14 cellular contexts compared by ENCODE assay signal in the genomic region with DNA sequence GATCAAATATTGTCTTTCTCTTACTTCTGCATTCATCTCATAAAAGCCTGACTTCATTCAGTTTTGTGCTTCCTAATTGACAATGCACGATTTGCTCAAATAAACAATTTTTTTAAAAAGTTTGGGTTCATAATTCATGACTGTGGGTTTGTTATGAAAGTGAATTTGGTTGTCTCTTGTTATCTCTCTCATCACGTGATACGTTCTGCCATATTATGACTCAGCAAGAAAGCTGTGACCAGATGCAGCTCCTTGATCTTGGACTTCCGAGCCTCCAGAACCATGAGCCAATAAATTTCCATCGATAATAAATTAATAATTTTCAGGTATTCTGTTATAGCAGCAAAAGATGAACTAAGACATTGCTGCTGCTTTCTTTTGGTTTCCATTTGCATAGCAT.
DNase-seq lines count a peak whose midpoint lies in the region; ATAC-seq and TF ChIP-seq lines count a peak whose summit lies in the region.
"Had no signal": no experiment of that assay in that cellular context is flagged by ENCODE, and none has a peak within 500 bp of the region (broad histone marks: within the 10 kb centered on the region; RNA-seq: fewer than 3 reads in every experiment).

No MANE protein-coding gene starts in this region.

- no peaks in the 10 kb centered on the region for H3K79me2 ChIP-seq in PC-9 (ENCODE audit: low read depth)

- DNase-seq in NCI-H2171 treated with DMSO at 0.1 percent for 48 hours (lab: John Stamatoyannopoulos, UW) (peak; percentile 2), NCI-H2171 (lab: John Stamatoyannopoulos, UW) (no peak), PC-9 (no peak), SJCRH30 (no peak), NCI-H187 treated with DMSO at 0.1 percent for 48 hours (lab: John Stamatoyannopoulos, UW) (no peak), NCI-H446 (lab: John Stamatoyannopoulos, UW) (no peak), SHP77 (lab: John Stamatoyannopoulos, UW) (no peak)
- DNase-seq: ACHN; C1 segment of cervical spinal cord; CD4-positive, alpha-beta T cell; DMS79; HCEC 1CT had no signal

- BruUV-seq in PC-9 (replicated peaks; lab: Mats Ljungman, UMichigan), result no TSS peak

- intact Hi-C loops in PC-9 (cut with micrococcal nuclease; ENCODE audit: unreplicated experiment), result no loop called here

- POLR2A ChIA-PET in PC-9 (lab: Charles Lee; ENCODE audit: unreplicated experiment), result no interaction called here

- no peak overlapping the region for H3K4me3 ChIP-seq in PC-9
- no peak overlapping the region for H3K4me3 ChIP-seq in SJCRH30

- 0 out of 2 replicates have a peak overlapping the region, but pooled peaks have one; percentile 25 for H2AFZ ChIP-seq in PC-9

- H4K20me1 ChIP-seq in PC-9 (ENCODE audit: insufficient read depth), result no peaks in the 10 kb centered on the region

- no peaks in the 10 kb centered on the region for H3K36me3 ChIP-seq in PC-9 (ENCODE audit: low read depth)
- no peaks in the 10 kb centered on the region for H3K36me3 ChIP-seq in SJCRH30

- peak overlapping the region; percentile 25; the same call in 1 of the 2 replicates for H3K4me2 ChIP-seq in PC-9

- no peaks in the 10 kb centered on the region for H3F3A ChIP-seq in PC-9 (ENCODE audit: insufficient read depth, low read depth)

- no peaks in the 10 kb centered on the region for H3K9me3 ChIP-seq in PC-9 (ENCODE audit: insufficient read depth, low read depth)
- no peaks in the 10 kb centered on the region for H3K9me3 ChIP-seq in SJCRH30 (replicated peaks)

- peak; percentile 44 for ATAC-seq in HG02885 (IDR thresholded peaks at IDR 0.05; ENCODE audit: poor library complexity, unreplicated experiment)

- TF ChIP-seq CTCF in PC-9 (conservative IDR thresholded peaks at IDR 0.05), result no peak

- H3K27ac ChIP-seq in PC-9 (no peak overlapping the region), SJCRH30 (no peak overlapping the region)
- H3K27ac ChIP-seq: 22Rv1 had no signal

- H3K27me3 ChIP-seq in PC-9 (ENCODE audit: insufficient read depth, low read depth), result no peaks in the 10 kb centered on the region
- no peaks in the 10 kb centered on the region for H3K27me3 ChIP-seq in SJCRH30

- H3K4me1 ChIP-seq in PC-9 (replicated peaks; ENCODE audit: insufficient read depth) (no peaks in the 10 kb centered on the region), SJCRH30 (no peaks in the 10 kb centered on the region)

- no peaks in the 10 kb centered on the region; the same call in 1 of the 2 replicates for H3K9me2 ChIP-seq in PC-9 (ENCODE audit: insufficient read depth)

- CTCF ChIA-PET in PC-9 (lab: Charles Lee), result interaction anchor here (0.6 kb wide), 1 partner anchor 79 kb away, joined by 3 read pairs; no protein-coding TSS in a partner anchor
